Comparison of ENCODE assay signal across 8 cellular contexts in the genomic region with DNA sequence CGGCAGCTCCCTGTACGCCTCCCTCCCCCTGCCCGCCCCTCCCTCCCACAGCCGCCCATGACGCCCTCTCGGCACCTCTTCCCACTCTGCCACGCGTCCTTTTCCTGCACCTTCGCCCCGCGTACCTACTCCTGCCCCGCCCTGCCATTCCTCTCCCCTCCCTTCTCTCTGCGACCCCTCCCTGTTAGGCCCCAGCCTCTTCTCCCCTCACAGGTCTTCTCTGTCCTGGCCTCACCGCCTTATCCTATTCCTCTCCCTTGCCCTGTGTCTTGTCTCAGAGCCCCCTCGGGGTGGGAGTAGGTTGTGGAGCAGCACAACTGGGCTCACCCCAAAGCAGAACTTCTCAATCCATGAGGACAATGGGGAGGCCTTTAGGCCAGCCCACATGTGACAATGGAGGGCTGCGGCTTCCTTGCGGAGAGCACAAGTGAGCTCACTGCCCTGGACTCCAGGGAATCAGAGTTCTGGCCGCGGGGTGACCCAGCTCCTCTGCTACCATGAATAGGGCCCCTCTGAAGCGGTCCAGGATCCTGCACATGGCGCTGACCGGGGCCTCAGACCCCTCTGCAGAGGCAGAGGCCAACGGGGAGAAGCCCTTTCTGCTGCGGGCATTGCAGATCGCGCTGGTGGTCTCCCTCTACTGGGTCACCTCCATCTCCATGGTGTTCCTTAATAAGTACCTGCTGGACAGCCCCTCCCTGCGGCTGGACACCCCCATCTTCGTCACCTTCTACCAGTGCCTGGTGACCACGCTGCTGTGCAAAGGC. TPM values are rescaled to one million over a fixed set of nuclear protein-coding genes. Genes with fewer than 3 reads are reported as not detected.
DNase-seq lines count a peak whose midpoint lies in the region; ATAC-seq and TF ChIP-seq lines count a peak whose summit lies in the region.

No MANE protein-coding gene starts in this region.

- H3K27ac ChIP-seq in Panc1 (ENCODE audit: low read length) (peak overlapping the region; percentile 89), thyroid gland (peak overlapping the region; percentile 13 to 83 (median 79))

- intact Hi-C loops in activated naive CD4-positive, alpha-beta T cell treated with anti-CD3 and anti-CD28 coated beads for 36 hours (cut with micrococcal nuclease), result loop anchor here (1.0 to 2.0 kb wide), 4 partner anchors 38 to 315 kb away; a partner anchor contains a TSS
- intact Hi-C loops in Panc1 (cut with micrococcal nuclease; ENCODE audit: unreplicated experiment), result no loop called here
- intact Hi-C loops in thyroid gland (cut with DNase I), result loop anchor here (10.0 kb wide), 1 partner anchor 109 kb away; a partner anchor contains a TSS

- no peak for DNase-seq in activated naive CD4-positive, alpha-beta T cell treated with anti-CD3 and anti-CD28 coated beads for 36 hours
- no peak for DNase-seq in activated naive CD4-positive, alpha-beta T cell (lab: John Stamatoyannopoulos, UW)
- DNase-seq in Panc1 (ENCODE audit: low read depth, low spot score), result no peak
- DNase-seq in dermis blood vessel endothelial cell, result peak; percentile 74
- DNase-seq in medulla oblongata (ENCODE audit: extremely low spot score), result peak; percentile 26
- peak; percentile 20 to 30 for DNase-seq in thyroid gland
- DNase-seq in DMS114 treated with DMSO at 0.1 percent for 48 hours (lab: John Stamatoyannopoulos, UW; ENCODE audit: unreplicated experiment), result no peak

- TF ChIP-seq CTCF in Panc1 (IDR thresholded peaks at IDR 0.05), result no peak
- TF ChIP-seq CTCF in thyroid gland (IDR thresholded peaks at IDR 0.05), result no peak

- 17 to 21% methylated on average over 17 to 19 of the region's 29 CpGs for WGBS in thyroid gland, 2 donors

- CTCF ChIA-PET in activated naive CD4-positive, alpha-beta T cell treated with anti-CD3 and anti-CD28 coated beads for 36 hours (lab: Charles Lee), result interaction anchor here (0.7 kb wide), 1 partner anchor 504 kb away, joined by 3 read pairs; no protein-coding TSS in a partner anchor
- CTCF ChIA-PET in Panc1 (lab: Charles Lee), result interaction anchor here (0.6 kb wide), 1 partner anchor 9 kb away, joined by 7 read pairs; no protein-coding TSS in a partner anchor

- no peaks in the 10 kb centered on the region; the same call in 1 of the 2 replicates for H3K36me3 ChIP-seq in Panc1 (ENCODE audit: control insufficient read depth, insufficient read depth, low read length)
- H3K36me3 ChIP-seq in thyroid gland, result no peaks in the 10 kb centered on the region

- no TSS peak for BruUV-seq in Panc1 (replicated peaks; lab: Mats Ljungman, UMichigan)

- H3K27me3 ChIP-seq in Panc1 (ENCODE audit: control insufficient read depth, insufficient read depth, low read length), result no peaks in the 10 kb centered on the region
- H3K27me3 ChIP-seq in thyroid gland, result no peaks in the 10 kb centered on the region

- H3K9me3 Mint-ChIP-seq in activated naive CD4-positive, alpha-beta T cell treated with anti-CD3 and anti-CD28 coated beads for 36 hours, result no peaks in the 10 kb centered on the region

- TF ChIP-seq POLR2A in thyroid gland (IDR thresholded peaks at IDR 0.05), result no peak

- H3K27me3 Mint-ChIP-seq in activated naive CD4-positive, alpha-beta T cell treated with anti-CD3 and anti-CD28 coated beads for 36 hours (ENCODE audit: low read depth), result no peaks in the 10 kb centered on the region

- no peaks in the 10 kb centered on the region for H3K36me3 Mint-ChIP-seq in activated naive CD4-positive, alpha-beta T cell treated with anti-CD3 and anti-CD28 coated beads for 36 hours (ENCODE audit: low read depth)

- H3K9me3 ChIP-seq in Panc1 (ENCODE audit: control insufficient read depth, insufficient read depth, low read depth, low read length), result no peaks in the 10 kb centered on the region
- no peaks in the 10 kb centered on the region for H3K9me3 ChIP-seq in thyroid gland

- POLR2A ChIA-PET in Panc1 (lab: Charles Lee), result interaction anchor here (0.6 kb wide), 1 partner anchor 399 kb away, joined by 3 read pairs; no protein-coding TSS in a partner anchor

- H3K4me1 ChIP-seq in Panc1 (ENCODE audit: control insufficient read depth, insufficient read depth, low read length) (peaks cover 22% of the 10 kb centered on the region), thyroid gland (peaks cover 25 to 35% of the 10 kb centered on the region in 2 donors)

- peaks cover 39% of the 10 kb centered on the region for H3K4me1 Mint-ChIP-seq in activated naive CD4-positive, alpha-beta T cell treated with anti-CD3 and anti-CD28 coated beads for 36 hours (ENCODE audit: low read depth)

- H3K27ac Mint-ChIP-seq in activated naive CD4-positive, alpha-beta T cell treated with anti-CD3 and anti-CD28 coated beads for 36 hours, result peak overlapping the region; percentile 81

- ATAC-seq in HG02938 (IDR thresholded peaks at IDR 0.05; ENCODE audit: unreplicated experiment) (peak; percentile 9), Panc1 (peak; percentile 57)

- in situ Hi-C loops in Panc1 (cut with HindIII; ENCODE audit: low pct_unique_long_range_greater_than_20kb, low sequenced_read_pairs), result no loop called here

- H3K4me3 Mint-ChIP-seq in activated naive CD4-positive, alpha-beta T cell treated with anti-CD3 and anti-CD28 coated beads for 36 hours, result peak overlapping the region; percentile 90

- H3K4me3 ChIP-seq in Panc1 (ENCODE audit: low read depth in 2 of 2, low read length in 2 of 2), result peak overlapping the region; percentile 67 to 91
- peak overlapping the region; percentile 78 to 92 (median 89) for H3K4me3 ChIP-seq in thyroid gland (replicated peaks in 1 of 3)

RNA-seq across cellular contexts. Expression of a gene that starts 0.5 kb away (rescaled TPM):
- 1 to 10 TPM; 5.6 to 6.5 TPM for total RNA-seq in activated naive CD4-positive, alpha-beta T cell treated with anti-CD3 and anti-CD28 coated beads for 36 hours
- total RNA-seq in Panc1 (2021; ENCODE audit: unreplicated experiment), result 13.4 TPM
- polyA plus RNA-seq in Panc1 (2012; ENCODE audit: insufficient read length), result 23.4 TPM
- total RNA-seq in dermis blood vessel endothelial cell, result 4.8 and 14.2 TPM in 2 replicates
- 10 to 100 TPM; 11.2 to 15.8 (median 14.0) TPM for total RNA-seq in thyroid gland

RNA-seq across cellular contexts. Expression of a gene that starts 41.8 kb away (rescaled TPM):
- 10 to 100 TPM; 13.9 to 16.2 TPM for total RNA-seq in activated naive CD4-positive, alpha-beta T cell treated with anti-CD3 and anti-CD28 coated beads for 36 hours
- total RNA-seq in Panc1 (2021; ENCODE audit: unreplicated experiment) (14.6 TPM), dermis blood vessel endothelial cell (8.2 and 11.6 TPM in 2 replicates), thyroid gland (100 to 1,000 TPM in 1 of 4 donors, 10 to 100 TPM in 3; 49.5 to 117 (median 57.8) TPM)
- 7.2 TPM for polyA plus RNA-seq in Panc1 (2012; ENCODE audit: insufficient read length)

Comparison
In these comparisons a context has a peak if more than half of its experiments do, and no peak if none do; other contexts are left out.
1. DNase-seq: peak in dermis blood vessel endothelial cell (single experiment), medulla oblongata (single experiment) and thyroid gland (2 of 2); none in activated naive CD4-positive, alpha-beta T cell treated with anti-CD3 and anti-CD28 coated beads for 36 hours (single experiment), activated naive CD4-positive, alpha-beta T cell (0 of 4), Panc1 (single experiment) and DMS114 treated with DMSO at 0.1 percent for 48 hours (single experiment).